Comparison of ENCODE assay signal across 12 cellular contexts in genomic region chr12:19847294-19848059, GRCh38.
A peak's percentile ranks its signal among the peaks of the same experiment; 100 is the strongest.
DNase-seq lines count a peak whose midpoint lies in the region; ATAC-seq, FAIRE-seq and TF ChIP-seq lines count a peak whose summit lies in the region.
"Had no signal": no experiment of that assay in that cellular context is flagged by ENCODE, and none has a peak within 500 bp of the region (broad histone marks: within the 10 kb centered on the region; RNA-seq: fewer than 3 reads in every experiment).

No MANE protein-coding gene starts in this region.

- no peaks in the 10 kb centered on the region for H3K36me3 Mint-ChIP-seq in chondrocyte (ENCODE audit: low read depth)
- H3K36me3 Mint-ChIP-seq in CD4-positive, alpha-beta T cell (ENCODE audit: low read depth) = no peaks in the 10 kb centered on the region

- H3K27ac Mint-ChIP-seq in chondrocyte (ENCODE audit: unreplicated experiment) = peak overlapping the region; percentile 92
- H3K27ac Mint-ChIP-seq in CD4-positive, alpha-beta T cell = no peak overlapping the region

- no peaks in the 10 kb centered on the region for H3K36me3 ChIP-seq in muscle layer of colon (ENCODE audit: insufficient read depth, low read length)
- H3K36me3 ChIP-seq: BE2C had no signal

- DNase-seq in A172 (ENCODE audit: low spot score) (peak; percentile 13), KBM-7 (peak; percentile 89), chondrocyte (ENCODE audit: low spot score) (no peak), HTR-8/SVneo (ENCODE audit: insufficient read length, low spot score) (no peak), HuH-7 (ENCODE audit: low spot score) (no peak)
- no peak for DNase-seq in CD4-positive, alpha-beta T cell
- DNase-seq: BE2C, left colon, NCI-H524 had no signal

- H3K9me3 ChIP-seq in muscle layer of colon (ENCODE audit: low read length) = no peaks in the 10 kb centered on the region
- H3K9me3 ChIP-seq in CD4-positive, alpha-beta T cell (ENCODE audit: control insufficient read depth, low read length) = no peaks in the 10 kb centered on the region
- H3K9me3 ChIP-seq: BE2C had no signal

- no peak for ATAC-seq in CD4-positive, alpha-beta T cell (ENCODE audit: poor library complexity)
- no peak for ATAC-seq in HG03521 (IDR thresholded peaks at IDR 0.05; ENCODE audit: unreplicated experiment)
- ATAC-seq: left colon had no signal

- POLR2A ChIA-PET in CD4-positive, alpha-beta T cell (lab: Charles Lee) = no interaction called here

- no peak for FAIRE-seq in HTR-8/SVneo (lab: Jason Lieb, UNC)
- FAIRE-seq: bronchial epithelial cell had no signal

- H3K27ac ChIP-seq in muscle layer of colon (ENCODE audit: low read depth, low read length) = peak overlapping the region; percentile 76
- H3K27ac ChIP-seq in CD4-positive, alpha-beta T cell (ENCODE audit: low read depth, low read length) = no peak overlapping the region

- H3K4me1 Mint-ChIP-seq in chondrocyte (ENCODE audit: low read depth) = peaks cover 73% of the 10 kb centered on the region
- no peaks in the 10 kb centered on the region for H3K4me1 Mint-ChIP-seq in CD4-positive, alpha-beta T cell (ENCODE audit: low read depth)

- H3K4me3 Mint-ChIP-seq in chondrocyte (ENCODE audit: unreplicated experiment) = peak overlapping the region; percentile 41
- no peak overlapping the region for H3K4me3 Mint-ChIP-seq in CD4-positive, alpha-beta T cell

- peak overlapping the region in 1 of 2 donors; percentile 22 for H3K4me3 ChIP-seq in muscle layer of colon (ENCODE audit: low read depth in 1 of 2, low read length in 2 of 2)

- CTCF ChIA-PET in CD4-positive, alpha-beta T cell (lab: Charles Lee) = interaction anchor here (1.2 kb wide), 1 partner anchor 13 kb away, joined by 3 read pairs; no protein-coding TSS in a partner anchor

- no peaks in the 10 kb centered on the region for H3K27me3 ChIP-seq in muscle layer of colon (ENCODE audit: control insufficient read depth in 1 of 2, insufficient read depth in 2 of 2, low read length in 2 of 2)
- no peaks in the 10 kb centered on the region for H3K27me3 ChIP-seq in CD4-positive, alpha-beta T cell (ENCODE audit: control insufficient read depth, insufficient read depth, low read length)
- H3K27me3 ChIP-seq: BE2C had no signal

- peaks cover 26% of the 10 kb centered on the region for H3K4me1 ChIP-seq in muscle layer of colon (ENCODE audit: insufficient read depth, low read length)
- H3K4me1 ChIP-seq: BE2C had no signal

- H3K9me3 Mint-ChIP-seq in chondrocyte (ENCODE audit: low read depth) = peaks cover 17% of the 10 kb centered on the region
- H3K9me3 Mint-ChIP-seq in CD4-positive, alpha-beta T cell = peaks cover 4% of the 10 kb centered on the region

- no peak overlapping the region for H3K9ac ChIP-seq in muscle layer of colon (ENCODE audit: low read length)

- intact Hi-C loops in CD4-positive, alpha-beta T cell (cut with DNase I, micrococcal nuclease) = no loop called here

- no peaks in the 10 kb centered on the region for H3K27me3 Mint-ChIP-seq in chondrocyte (ENCODE audit: low read depth)
- no peaks in the 10 kb centered on the region for H3K27me3 Mint-ChIP-seq in CD4-positive, alpha-beta T cell

- no peak for TF ChIP-seq CTCF in chondrocyte (IDR thresholded peaks at IDR 0.05)
- no peak for TF ChIP-seq CTCF in CD4-positive, alpha-beta T cell (IDR thresholded peaks at IDR 0.05)

- in situ Hi-C loops in KBM-7 (cut with MboI; ENCODE audit: low pct_unique_long_range_greater_than_20kb, low sequenced_read_pairs) = no loop called here

Comparison
In these comparisons a context has a peak if more than half of its experiments do, and no peak if none do; other contexts are left out.
1. DNase-seq: peak in A172 (single experiment) and KBM-7 (single experiment); none in chondrocyte (single experiment), HTR-8/SVneo (single experiment), CD4-positive, alpha-beta T cell (0 of 10) and HuH-7 (single experiment).